30 cellular contexts compared by ENCODE assay signal in the genomic region with DNA sequence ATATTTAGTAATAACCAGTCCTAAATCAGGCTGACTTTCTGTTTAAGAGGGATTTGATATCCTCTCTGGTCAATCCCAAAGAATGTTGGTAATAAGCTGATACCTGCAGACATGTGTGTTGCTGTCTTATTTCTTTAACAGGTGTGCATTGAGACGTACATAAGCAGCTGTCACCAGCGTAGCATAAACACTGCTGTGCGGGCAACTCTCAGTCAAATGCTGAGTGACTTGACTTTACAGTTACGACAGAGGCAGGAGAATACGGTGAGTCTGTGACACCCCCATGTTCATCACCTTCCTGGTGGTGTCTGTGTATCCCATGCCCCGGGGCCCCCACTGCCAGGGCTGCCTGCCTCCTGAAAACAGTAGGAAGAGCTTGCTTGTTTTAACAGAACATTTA. TPM values are rescaled to one million over a fixed set of nuclear protein-coding genes. Genes with fewer than 3 reads are reported as not detected.
"Had no signal": no experiment of that assay in that cellular context is flagged by ENCODE, and none has a peak within 500 bp of the region (broad histone marks: within the 10 kb centered on the region; RNA-seq: fewer than 3 reads in every experiment).

No MANE protein-coding gene starts in this region.

- H3K27ac Mint-ChIP-seq: activated CD4-positive, alpha-beta memory T cell treated with anti-CD3 and anti-CD28 coated beads, Interleukin-2, amount 10 ng/mL, durations not matched to agents 7 days and 5 days; activated CD4-positive, alpha-beta T cell treated with anti-CD3 and anti-CD28 coated beads, Interleukin-2, amount 10 ng/mL, durations not matched to agents 7 days and 5 days; activated naive CD4-positive, alpha-beta T cell treated with anti-CD3 and anti-CD28 coated beads, Interleukin-2, amount 10 ng/mL, durations not matched to agents 7 days and 5 days; activated naive CD4-positive, alpha-beta T cell treated with anti-CD3 and anti-CD28 coated beads, Interleukin-2, amount 50 U/mL, for 72 hours; activated naive CD8-positive, alpha-beta T cell treated with anti-CD3 and anti-CD28 coated beads, Interleukin-2, amount 10 ng/mL, durations not matched to agents 7 days and 5 days; activated T-cell treated with anti-CD3 and anti-CD28 coated beads, Interleukin-2, amount 50 U/mL, for 24 hours; activated T-cell treated with anti-CD3 and anti-CD28 coated beads, Interleukin-2, amount 50 U/mL, for 72 hours; brain; T-helper 17 cell; T-helper 2 cell treated with Interferon-gamma antibody and Interleukin-4, amounts not matched to agents 5 μg/mL and 100 μg/mL, for 36 hours had no signal

- H3K4me1 Mint-ChIP-seq: activated CD4-positive, alpha-beta memory T cell treated with anti-CD3 and anti-CD28 coated beads, Interleukin-2, amount 10 ng/mL, durations not matched to agents 7 days and 5 days; activated CD4-positive, alpha-beta T cell treated with anti-CD3 and anti-CD28 coated beads, Interleukin-2, amount 10 ng/mL, durations not matched to agents 7 days and 5 days; activated naive CD4-positive, alpha-beta T cell treated with anti-CD3 and anti-CD28 coated beads, Interleukin-2, amount 10 ng/mL, durations not matched to agents 7 days and 5 days; activated naive CD8-positive, alpha-beta T cell treated with anti-CD3 and anti-CD28 coated beads, Interleukin-2, amount 10 ng/mL, durations not matched to agents 7 days and 5 days; T-helper 17 cell had no signal

- H3K27ac ChIP-seq: ascending aorta, breast epithelium, cardiac muscle cell, colonic mucosa, epithelial cell of prostate had no signal

- H3K27me3 Mint-ChIP-seq: brain had no signal

- ATAC-seq: activated naive CD4-positive, alpha-beta T cell treated with anti-CD3 and anti-CD28 coated beads, Interleukin-2, amount 50 U/mL, for 72 hours; activated T-cell treated with anti-CD3 and anti-CD28 coated beads, Interleukin-2, amount 50 U/mL, for 72 hours; T-helper 17 cell had no signal

- H3K4me1 ChIP-seq: ascending aorta, breast epithelium, colonic mucosa had no signal

- H3K27me3 ChIP-seq: ascending aorta, breast epithelium, cardiac muscle cell, colonic mucosa had no signal

- H3K9me3 Mint-ChIP-seq: activated CD4-positive, alpha-beta memory T cell treated with anti-CD3 and anti-CD28 coated beads, Interleukin-2, amount 10 ng/mL, durations not matched to agents 7 days and 5 days; activated CD4-positive, alpha-beta T cell treated with anti-CD3 and anti-CD28 coated beads, Interleukin-2, amount 10 ng/mL, durations not matched to agents 7 days and 5 days; activated naive CD4-positive, alpha-beta T cell treated with anti-CD3 and anti-CD28 coated beads, Interleukin-2, amount 10 ng/mL, durations not matched to agents 7 days and 5 days; activated naive CD4-positive, alpha-beta T cell treated with anti-CD3 and anti-CD28 coated beads, Interleukin-2, amount 50 U/mL, for 72 hours; activated naive CD8-positive, alpha-beta T cell treated with anti-CD3 and anti-CD28 coated beads, Interleukin-2, amount 10 ng/mL, durations not matched to agents 7 days and 5 days; activated T-cell treated with anti-CD3 and anti-CD28 coated beads, Interleukin-2, amount 50 U/mL, for 24 hours; activated T-cell treated with anti-CD3 and anti-CD28 coated beads, Interleukin-2, amount 50 U/mL, for 72 hours; brain; T-helper 2 cell treated with Interferon-gamma antibody and Interleukin-4, amounts not matched to agents 5 μg/mL and 100 μg/mL, for 36 hours had no signal

- H3K9me3 ChIP-seq: ascending aorta, breast epithelium, colonic mucosa had no signal

- H3K4me3 ChIP-seq: ascending aorta, breast epithelium, cardiac muscle cell, colonic mucosa had no signal

- DNase-seq: activated CD4-positive, alpha-beta memory T cell treated with anti-CD3 and anti-CD28 coated beads, Interleukin-2, amount 10 ng/mL, durations not matched to agents 7 days and 5 days; activated CD4-positive, alpha-beta T cell treated with anti-CD3 and anti-CD28 coated beads for 1 hour; activated CD4-positive, alpha-beta T cell treated with anti-CD3 and anti-CD28 coated beads for 4 hours; activated CD4-positive, alpha-beta T cell treated with anti-CD3 and anti-CD28 coated beads, Interleukin-2, amount 10 ng/mL, durations not matched to agents 7 days and 5 days; activated CD4-positive, alpha-beta T cell treated with anti-CD3 and anti-CD28 coated beads, Interleukin-2, amount 50 U/mL, for 4 hours; activated CD8-positive, alpha-beta memory T cell treated with anti-CD3 and anti-CD28 coated beads, Interleukin-2, amount 50 U/mL, for 48 hours; activated gamma-delta T cell; activated naive CD4-positive, alpha-beta T cell; activated naive CD4-positive, alpha-beta T cell treated with anti-CD3 and anti-CD28 coated beads, Interleukin-2, amount 10 ng/mL, durations not matched to agents 7 days and 5 days; activated naive CD8-positive, alpha-beta T cell treated with anti-CD3 and anti-CD28 coated beads, Interleukin-2, amount 10 ng/mL, durations not matched to agents 7 days and 5 days; activated T-cell treated with anti-CD3 and anti-CD28 coated beads for 4 hours; activated T-cell treated with anti-CD3 and anti-CD28 coated beads, Interleukin-2, amount 50 U/mL, for 24 hours; activated T-cell treated with anti-CD3 and anti-CD28 coated beads, Interleukin-2, amount 50 U/mL, for 72 hours; central memory CD4-positive, alpha-beta T cell; cerebellar nuclear complex; colonic mucosa; effector CD8-positive, alpha-beta T cell; foreskin fibroblast; head of caudate nucleus; T-helper 17 cell; T1000 had no signal

- H3K36me3 ChIP-seq: ascending aorta, breast epithelium, cardiac muscle cell, colonic mucosa had no signal

- H3K4me3 Mint-ChIP-seq: activated CD4-positive, alpha-beta memory T cell treated with anti-CD3 and anti-CD28 coated beads, Interleukin-2, amount 10 ng/mL, durations not matched to agents 7 days and 5 days; activated CD4-positive, alpha-beta T cell treated with anti-CD3 and anti-CD28 coated beads, Interleukin-2, amount 10 ng/mL, durations not matched to agents 7 days and 5 days; activated naive CD4-positive, alpha-beta T cell treated with anti-CD3 and anti-CD28 coated beads, Interleukin-2, amount 10 ng/mL, durations not matched to agents 7 days and 5 days; activated naive CD8-positive, alpha-beta T cell treated with anti-CD3 and anti-CD28 coated beads, Interleukin-2, amount 10 ng/mL, durations not matched to agents 7 days and 5 days; activated T-cell treated with anti-CD3 and anti-CD28 coated beads, Interleukin-2, amount 50 U/mL, for 24 hours; activated T-cell treated with anti-CD3 and anti-CD28 coated beads, Interleukin-2, amount 50 U/mL, for 72 hours; brain; T-helper 17 cell; T-helper 2 cell treated with Interferon-gamma antibody and Interleukin-4, amounts not matched to agents 5 μg/mL and 100 μg/mL, for 36 hours had no signal

RNA-seq across cellular contexts. Expression of a gene that starts 20.1 kb away (rescaled TPM):
- polyA plus RNA-seq: cardiac muscle cell, endothelial cell of umbilical vein, esophagus had no signal
